Comparison of ENCODE assay signal across 8 cellular contexts in genomic region chr1:21782868-21783678, GRCh38. TPM values are rescaled to one million over a fixed set of nuclear protein-coding genes. Genes with fewer than 3 reads are reported as not detected.
DNase-seq lines count a peak whose midpoint lies in the region; ATAC-seq, FAIRE-seq and TF ChIP-seq lines count a peak whose summit lies in the region.

Gene USP48 (minus strand): TSS chr1:21783149. CDS start chr1:21782957, 192 bp downstream.

- ATAC-seq in GM19023 (IDR thresholded peaks at IDR 0.05; ENCODE audit: unreplicated experiment): peak; percentile 69
- peak; percentile 65 for ATAC-seq in HG03196 (IDR thresholded peaks at IDR 0.05; ENCODE audit: unreplicated experiment)
- ATAC-seq in WTC11: peak; percentile 66

- peak within 1 kb of the TSS; percentile 99 for H3K27ac ChIP-seq in small intestine (ENCODE audit: low read depth in 1 of 2, low read length in 1 of 2)

- peaks cover 0 to 6% of the 10 kb centered on the region in 2 donors for H3K4me1 ChIP-seq in small intestine (ENCODE audit: control insufficient read depth in 2 of 2, insufficient read depth in 1 of 2, low read depth in 1 of 2, low read length in 1 of 2)

- H3K4me3 ChIP-seq in AG04449 (ENCODE audit: low read depth, low read length): peak within 1 kb of the TSS; percentile 96
- H3K4me3 ChIP-seq in bronchial epithelial cell (ENCODE audit: low read depth, low read length): peak within 1 kb of the TSS; percentile 68
- H3K4me3 ChIP-seq in small intestine (ENCODE audit: low read depth in 1 of 2, low read length in 2 of 2): peak within 1 kb of the TSS; percentile 77 to 83

- 0% methylated on average over 67 to 82 of the region's 82 CpGs for WGBS in small intestine, 3 donors

- peaks cover 5% of the 10 kb centered on the region for H3K36me3 Mint-ChIP-seq in WTC11

- H3K4me3 Mint-ChIP-seq in WTC11: peak within 1 kb of the TSS; percentile 90

- CTCF ChIA-PET in AG04449 (lab: Yijun Ruan, JAX) (interaction anchor here (0.6 to 1.7 kb wide), 7 partner anchors 15 to 241 kb away, joined by 3 to 5 read pairs (median 4); no protein-coding TSS in a partner anchor), WTC11 (lab: Charles Lee) (interaction anchor here (0.8 to 2.0 kb wide), 4 partner anchors 14 to 65 kb away, joined by 3 to 7 read pairs (median 6); no protein-coding TSS in a partner anchor)

- peaks cover 3% of the 10 kb centered on the region for H3K9me3 Mint-ChIP-seq in WTC11

- H3K27me3 ChIP-seq in bronchial epithelial cell (ENCODE audit: control insufficient read depth, insufficient read depth, low read length) (no peaks in the 10 kb centered on the region), small intestine (ENCODE audit: control insufficient read depth in 2 of 2, insufficient read depth in 2 of 2, low read length in 2 of 2) (no peaks in the 10 kb centered on the region)

- POLR2A ChIA-PET in AG04449 (lab: Yijun Ruan, JAX) (interaction anchor here (0.6 kb wide), 1 partner anchor 11 kb away, joined by 3 read pairs; no protein-coding TSS in a partner anchor), WTC11 (lab: Charles Lee) (interaction anchor here (0.8 to 1.1 kb wide), 2 partner anchors 39 to 153 kb away, joined by 3 to 4 read pairs; no protein-coding TSS in a partner anchor)

- peak within 1 kb of the TSS; percentile 100 for H3K27ac Mint-ChIP-seq in WTC11

- no peaks in the 10 kb centered on the region for H3K9me3 ChIP-seq in small intestine (ENCODE audit: control insufficient read depth, low read depth)

- H3K36me3 ChIP-seq in bronchial epithelial cell (ENCODE audit: control insufficient read depth, insufficient read depth, low read length): no peaks in the 10 kb centered on the region
- no peaks in the 10 kb centered on the region for H3K36me3 ChIP-seq in small intestine (ENCODE audit: control insufficient read depth in 2 of 2, insufficient read depth in 2 of 2, low read length in 2 of 2)

- TF ChIP-seq CTCF in AG04449 (IDR thresholded peaks at IDR 0.05; ENCODE audit: insufficient read depth, low read length, missing control alignments) (no peak), WTC11 (IDR thresholded peaks at IDR 0.05) (no peak), bronchial epithelial cell (IDR thresholded peaks at IDR 0.05; ENCODE audit: insufficient read depth, low read length, severe bottlenecking) (no peak)

- no peak for FAIRE-seq in bronchial epithelial cell (lab: Jason Lieb, UNC)
- FAIRE-seq in small intestine (lab: Jason Lieb, UNC): no peak

- DNase-seq in AG04449 (ENCODE audit: low read depth, low spot score): peak; percentile 72
- DNase-seq in NCI-H226: peak; percentile 94
- DNase-seq in WTC11 (ENCODE audit: low spot score): peak; percentile 98
- peak; percentile 89 for DNase-seq in bronchial epithelial cell (ENCODE audit: low read depth)
- peak; percentile 88 for DNase-seq in iPS-NIHi11 (ENCODE audit: low spot score)
- peak; percentile 98 for DNase-seq in small intestine

- peaks cover 30% of the 10 kb centered on the region for H3K4me1 Mint-ChIP-seq in WTC11

- no peaks in the 10 kb centered on the region for H3K27me3 Mint-ChIP-seq in WTC11 (ENCODE audit: low read depth)

TF ChIP-seq in WTC11, 78 proteins besides CTCF, POLR2A, EP300 and RAD21 (continues in another document):
- TF ChIP-seq FOXP4 (CRISPR knock-in tag; IDR thresholded peaks at IDR 0.05): peak; percentile 30; the same call in 1 of the 2 replicates
- TF ChIP-seq MAX (CRISPR knock-in tag; IDR thresholded peaks at IDR 0.05): peak; percentile 64
- TF ChIP-seq KAT7 (CRISPR knock-in tag; IDR thresholded peaks at IDR 0.05; ENCODE audit: borderline replicate concordance): peak; percentile 98
- no peak for TF ChIP-seq GTF2I (CRISPR knock-in tag; conservative IDR thresholded peaks at IDR 0.05)
- peak; percentile 70 for TF ChIP-seq ETV6 (CRISPR knock-in tag; IDR thresholded peaks at IDR 0.05)
- TF ChIP-seq NFE2L1 (CRISPR knock-in tag; IDR thresholded peaks at IDR 0.05): peak; percentile 72
- peak; percentile 74; the same call in 1 of the 2 replicates for TF ChIP-seq MYBL2 (CRISPR knock-in tag; IDR thresholded peaks at IDR 0.05)
- TF ChIP-seq GABPB1 (CRISPR knock-in tag; IDR thresholded peaks at IDR 0.05): peak; percentile 65
- TF ChIP-seq TCF7 (CRISPR knock-in tag; IDR thresholded peaks at IDR 0.05; ENCODE audit: low read depth): no peak
- peak; percentile 70; the same call in 1 of the 2 replicates for TF ChIP-seq CREM (CRISPR knock-in tag; IDR thresholded peaks at IDR 0.05)
- peak; percentile 27; the same call in 1 of the 2 replicates for TF ChIP-seq PREB (CRISPR knock-in tag; IDR thresholded peaks at IDR 0.05; ENCODE audit: borderline replicate concordance)
- peak; percentile 63 for TF ChIP-seq SP1 (CRISPR knock-in tag; conservative IDR thresholded peaks at IDR 0.05)
- 0 out of 2 replicates have a peak, but pooled peaks have one; percentile 21 for TF ChIP-seq NFYB (CRISPR knock-in tag; conservative IDR thresholded peaks at IDR 0.05; ENCODE audit: low read depth)
- no peak; the same call in 1 of the 2 replicates for TF ChIP-seq ATF1 (CRISPR knock-in tag; IDR thresholded peaks at IDR 0.05)
- TF ChIP-seq IRF1 (CRISPR knock-in tag; IDR thresholded peaks at IDR 0.05): peak; percentile 78; the same call in 1 of the 2 replicates
- peak; percentile 66; the same call in 1 of the 2 replicates for TF ChIP-seq ZBTB43 (CRISPR knock-in tag; IDR thresholded peaks at IDR 0.05)
- TF ChIP-seq HMGA2 (CRISPR knock-in tag; IDR thresholded peaks at IDR 0.05): no peak

RNA-seq across cellular contexts. Expression of gene USP48, which starts in this region (rescaled TPM):
- total RNA-seq in WTC11 (2021): 72.1 to 86.9 TPM (median 79.2 TPM) in 3 replicates
- 23.4 and 29.6 TPM in 2 replicates for total RNA-seq in bronchial epithelial cell
- polyA plus RNA-seq in small intestine: 10 to 100 TPM; 15.1 to 18.5 (median 17.0) TPM

Comparison
In these comparisons a context has a peak if more than half of its experiments do, and no peak if none do; other contexts are left out.
1. Peak in every context shown above with its lines: DNase-seq, ATAC-seq, H3K4me3 ChIP-seq and H3K27ac ChIP-seq.